In the genomic region with DNA sequence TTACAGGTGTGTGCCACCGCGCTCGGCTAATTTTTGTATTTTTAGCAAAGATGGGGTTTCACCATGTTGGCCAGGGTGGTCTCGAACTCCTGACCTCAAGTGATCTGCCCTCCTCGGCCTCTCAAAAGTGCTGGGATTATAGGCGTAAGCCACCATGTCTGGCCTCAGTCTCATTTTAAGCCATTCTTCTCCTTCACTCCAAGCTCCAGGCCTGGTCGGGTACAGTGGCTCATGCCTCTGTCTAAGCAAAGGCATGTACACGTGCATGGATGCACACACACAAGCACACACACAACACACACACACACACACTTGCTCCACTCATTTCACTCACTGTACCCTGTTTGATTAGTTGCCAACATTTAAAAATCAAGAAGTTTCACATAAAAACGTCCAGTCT, we compare ENCODE assay signal across 2 cellular contexts.
TF ChIP-seq lines count a peak whose summit lies in the region.

No MANE protein-coding gene starts in this region.

TF ChIP-seq in HCT116, 20 proteins besides CTCF, POLR2A, EP300 and RAD21:
- TF ChIP-seq ZNF274 (IDR thresholded peaks at IDR 0.05; ENCODE audit: low read depth, low read length) (no peak), CEBPB (IDR thresholded peaks at IDR 0.05; ENCODE audit: low read depth) (no peak), SP1 (IDR thresholded peaks at IDR 0.05; ENCODE audit: low read depth) (no peak), EZH2phosphoT487 (IDR thresholded peaks at IDR 0.05; ENCODE audit: borderline replicate concordance) (no peak), POLR2AphosphoS5 (IDR thresholded peaks at IDR 0.05; ENCODE audit: low read depth, low read length) (no peak), JUND (IDR thresholded peaks at IDR 0.05) (no peak), SRF (IDR thresholded peaks at IDR 0.05; ENCODE audit: low read depth) (no peak), ZBTB33 (IDR thresholded peaks at IDR 0.05; ENCODE audit: extremely low read depth, insufficient replicate concordance, low read length) (no peak), REST (IDR thresholded peaks at IDR 0.05; ENCODE audit: low read depth) (no peak), CBX3 (IDR thresholded peaks at IDR 0.05; ENCODE audit: low read depth) (no peak), FOSL1 (IDR thresholded peaks at IDR 0.05; ENCODE audit: low read depth) (no peak), EGR1 (IDR thresholded peaks at IDR 0.05; ENCODE audit: low read depth) (no peak), ZFX (IDR thresholded peaks at IDR 0.05) (no peak), SIN3A (IDR thresholded peaks at IDR 0.05; ENCODE audit: low read depth) (no peak), EZH2 (IDR thresholded peaks at IDR 0.05) (no peak), TCF7L2 (IDR thresholded peaks at IDR 0.05; ENCODE audit: borderline replicate concordance, extremely low read depth, insufficient read depth, insufficient read length) (no peak), ELF1 (IDR thresholded peaks at IDR 0.05; ENCODE audit: borderline replicate concordance, low read depth) (no peak), YY1 (IDR thresholded peaks at IDR 0.05; ENCODE audit: extremely low read depth, insufficient replicate concordance, low read depth, low read length) (no peak)
- TF ChIP-seq, protein P1, sequence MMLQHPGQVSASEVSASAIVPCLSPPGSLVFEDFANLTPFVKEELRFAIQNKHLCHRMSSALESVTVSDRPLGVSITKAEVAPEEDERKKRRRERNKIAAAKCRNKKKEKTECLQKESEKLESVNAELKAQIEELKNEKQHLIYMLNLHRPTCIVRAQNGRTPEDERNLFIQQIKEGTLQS (IDR thresholded peaks at IDR 0.05): no peak
- TF ChIP-seq, protein P2, sequence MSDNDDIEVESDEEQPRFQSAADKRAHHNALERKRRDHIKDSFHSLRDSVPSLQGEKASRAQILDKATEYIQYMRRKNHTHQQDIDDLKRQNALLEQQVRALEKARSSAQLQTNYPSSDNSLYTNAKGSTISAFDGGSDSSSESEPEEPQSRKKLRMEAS (IDR thresholded peaks at IDR 0.05): no peak

TF ChIP-seq in HepG2, 621 proteins besides CTCF, POLR2A, EP300 and RAD21:
- TF ChIP-seq GABPA (IDR thresholded peaks at IDR 0.05; ENCODE audit: low read depth, low read length) (no peak), GABPA (CRISPR knock-in tag; IDR thresholded peaks at IDR 0.05; ENCODE audit: low read depth) (no peak), NFIB (CRISPR knock-in tag; IDR thresholded peaks at IDR 0.05; ENCODE audit: borderline replicate concordance) (0 out of 2 replicates have a peak, but pooled peaks have one; percentile 67), XBP1 (CRISPR knock-in tag; IDR thresholded peaks at IDR 0.05) (no peak), HMG20A (CRISPR knock-in tag; IDR thresholded peaks at IDR 0.05; ENCODE audit: borderline replicate concordance) (no peak), ELF4 (CRISPR knock-in tag; IDR thresholded peaks at IDR 0.05; ENCODE audit: borderline replicate concordance) (no peak), ZNF446 (CRISPR knock-in tag; IDR thresholded peaks at IDR 0.05) (no peak), SP2 (CRISPR knock-in tag; IDR thresholded peaks at IDR 0.05) (no peak)
